ENCODE assay signal across 27 cellular contexts in genomic region chr2:2703792-2704191, GRCh38.
"Had no signal": no experiment of that assay in that cellular context is flagged by ENCODE, and none has a peak within 500 bp of the region (broad histone marks: within the 10 kb centered on the region; RNA-seq: fewer than 3 reads in every experiment).

No MANE protein-coding gene starts in this region.

- DNase-seq: activated CD4-positive, alpha-beta memory T cell treated with anti-CD3 and anti-CD28 coated beads, Interleukin-2, amount 10 ng/mL, durations not matched to agents 7 days and 5 days; activated CD4-positive, alpha-beta T cell treated with anti-CD3 and anti-CD28 coated beads for 48 hours; activated CD8-positive, alpha-beta memory T cell treated with anti-CD3 and anti-CD28 coated beads, Interleukin-2, amount 50 U/mL, for 48 hours; activated T-cell treated with anti-CD3 and anti-CD28 coated beads, Interleukin-2, amount 50 U/mL, for 24 hours; anterior cingulate cortex; dermis blood vessel endothelial cell; effector CD8-positive, alpha-beta T cell; gastrocnemius medialis; glutamatergic neuron; left lung; lower lobe of right lung; mesenchymal stem cell; natural killer cell; stimulated activated CD4-positive, alpha-beta T cell treated with anti-CD3 and anti-CD28 coated beads, Interleukin-12 subunit alpha, Interleukin-12 subunit beta, amount 100 ng/mL, for 4 hours; stimulated activated CD4-positive, alpha-beta T cell treated with anti-CD3 and anti-CD28 coated beads, Interleukin-4, amount 100 ng/mL, for 1 hour; substantia nigra; T-helper 17 cell; T1000; thyroid gland; upper lobe of left lung; WERI-Rb-1 had no signal

- H3K4me1 ChIP-seq: gastrocnemius medialis, lower lobe of right lung, thyroid gland, upper lobe of left lung had no signal

- H3K36me3 ChIP-seq: gastrocnemius medialis, left lung, lower lobe of right lung, thyroid gland, upper lobe of left lung, WERI-Rb-1 had no signal

- H3K9me3 ChIP-seq: gastrocnemius medialis, left lung, lower lobe of right lung, thyroid gland, upper lobe of left lung had no signal

- H3K27me3 ChIP-seq: gastrocnemius medialis, thyroid gland, upper lobe of left lung had no signal

- FAIRE-seq: colon, endometrium, islet of Langerhans had no signal

- H3K4me3 ChIP-seq: gastrocnemius medialis, left lung, lower lobe of right lung, skin epidermis, thyroid gland, upper lobe of left lung had no signal

- H3K27ac ChIP-seq: gastrocnemius medialis, lower lobe of right lung, skin epidermis, thyroid gland, WERI-Rb-1 had no signal

- ATAC-seq: activated CD4-positive, CD25-positive, alpha-beta regulatory T cell treated with anti-CD3 and anti-CD28 coated beads, Interleukin-2, amount 50 U/mL, for 24 hours; gastrocnemius medialis; left lung; lower lobe of right lung; sciatic nerve; T-helper 17 cell had no signal
